26 cellular contexts compared by ENCODE assay signal in the genomic region with DNA sequence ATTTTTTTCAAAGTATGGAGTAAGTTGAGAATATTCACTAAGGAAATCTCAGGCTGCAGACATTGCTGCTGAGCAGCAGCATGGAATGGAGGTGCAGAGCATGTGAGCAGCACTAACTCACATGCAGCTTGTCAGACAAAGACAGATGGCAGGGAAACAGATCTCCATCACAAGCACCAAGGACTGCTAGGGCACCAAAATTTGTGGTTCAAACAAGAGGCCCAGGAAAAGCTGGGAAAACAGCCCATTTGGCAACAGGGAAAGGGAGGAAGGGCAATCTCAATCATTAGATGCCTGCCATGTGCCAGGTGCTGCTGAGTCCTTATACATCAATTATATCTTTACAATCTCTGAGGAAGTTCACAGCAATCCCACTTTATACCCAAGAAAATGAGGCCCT. TPM values are rescaled to one million over a fixed set of nuclear protein-coding genes. Genes with fewer than 3 reads are reported as not detected.
DNase-seq lines count a peak whose midpoint lies in the region; ATAC-seq, FAIRE-seq and TF ChIP-seq lines count a peak whose summit lies in the region.
"Had no signal": no experiment of that assay in that cellular context is flagged by ENCODE, and none has a peak within 500 bp of the region (broad histone marks: within the 10 kb centered on the region; RNA-seq: fewer than 3 reads in every experiment).

No MANE protein-coding gene starts in this region.

- no peaks in the 10 kb centered on the region for H3K36me3 Mint-ChIP-seq in WTC11
- H3K36me3 Mint-ChIP-seq: CD8-positive, alpha-beta T cell had no signal

- H3K4me3 Mint-ChIP-seq in WTC11 = no peak overlapping the region
- H3K4me3 Mint-ChIP-seq: CD8-positive, alpha-beta T cell had no signal

- H3K9me3 Mint-ChIP-seq in WTC11 = no peaks in the 10 kb centered on the region
- H3K9me3 Mint-ChIP-seq: CD8-positive, alpha-beta T cell had no signal

- no peak for TF ChIP-seq CTCF in WTC11 (IDR thresholded peaks at IDR 0.05)

- DNase-seq in G401 (ENCODE audit: low spot score) (peak; percentile 80), NCI-H446 treated with DMSO at 0.1 percent for 48 hours (lab: John Stamatoyannopoulos, UW) (peak; percentile 52), WTC11 (ENCODE audit: low spot score) (no peak), superior temporal gyrus (ENCODE audit: extremely low spot score) (peak; percentile 12), RCC 7860 (ENCODE audit: low spot score) (no peak)
- no peak for DNase-seq in activated effector memory CD4-positive, alpha-beta T cell treated with anti-CD3 and anti-CD28 coated beads, Interleukin-2, amount 50 U/mL, for 16 hours
- no peak for DNase-seq in activated CD4-positive, alpha-beta T cell treated with anti-CD3 and anti-CD28 coated beads for 48 hours
- DNase-seq: AML-193; Caco-2; CD8-positive, alpha-beta T cell; DMS79 treated with DMSO at 0.1 percent for 48 hours; GM23248; H7; Kasumi-1; NCI-H1417; NCI-H1694; NCI-H2029 treated with DMSO at 0.1 percent for 48 hours; NCI-H226; NCI-H526; NCI-H82; SHP77 treated with DMSO at 0.1 percent for 48 hours had no signal

- no peak for ATAC-seq in WTC11
- ATAC-seq: A549; CD8-positive, alpha-beta T cell; K562; Panc1 had no signal

- H3K27me3 Mint-ChIP-seq in WTC11 (ENCODE audit: low read depth) = no peaks in the 10 kb centered on the region

- H3K4me1 Mint-ChIP-seq in WTC11 = peaks cover 8% of the 10 kb centered on the region

- FAIRE-seq in RCC 7860 (lab: Jason Lieb, UNC) = no peak
- FAIRE-seq: A549, GM18507, HTR-8/SVneo, K562 had no signal

- POLR2A ChIA-PET in WTC11 (lab: Charles Lee) = no interaction called here

- H3K27ac Mint-ChIP-seq in WTC11 = peak overlapping the region; percentile 38; the same call in 1 of the 2 replicates
- H3K27ac Mint-ChIP-seq: CD8-positive, alpha-beta T cell had no signal

- CTCF ChIA-PET in WTC11 (lab: Charles Lee) = interaction anchor here (1.5 to 2.0 kb wide), 2 partner anchors 21 to 47 kb away, joined by 3 to 8 read pairs; a partner anchor contains a TSS

- in situ Hi-C loops in G401 (cut with HindIII; ENCODE audit: low sequenced_read_pairs) = no loop called here

TF ChIP-seq in WTC11, 78 proteins besides CTCF, POLR2A, EP300 and RAD21:
- TF ChIP-seq NR3C1 (CRISPR knock-in tag; conservative IDR thresholded peaks at IDR 0.05; ENCODE audit: low read depth) = no peak
- TF ChIP-seq GTF2I (CRISPR knock-in tag; conservative IDR thresholded peaks at IDR 0.05) = no peak
- no peak for TF ChIP-seq ZNF396 (CRISPR knock-in tag; IDR thresholded peaks at IDR 0.05; ENCODE audit: borderline replicate concordance)
- no peak for TF ChIP-seq TP53 (CRISPR knock-in tag; IDR thresholded peaks at IDR 0.05)
- no peak for TF ChIP-seq OVOL2 (CRISPR knock-in tag; IDR thresholded peaks at IDR 0.05; ENCODE audit: borderline replicate concordance)
- TF ChIP-seq, protein P1, sequence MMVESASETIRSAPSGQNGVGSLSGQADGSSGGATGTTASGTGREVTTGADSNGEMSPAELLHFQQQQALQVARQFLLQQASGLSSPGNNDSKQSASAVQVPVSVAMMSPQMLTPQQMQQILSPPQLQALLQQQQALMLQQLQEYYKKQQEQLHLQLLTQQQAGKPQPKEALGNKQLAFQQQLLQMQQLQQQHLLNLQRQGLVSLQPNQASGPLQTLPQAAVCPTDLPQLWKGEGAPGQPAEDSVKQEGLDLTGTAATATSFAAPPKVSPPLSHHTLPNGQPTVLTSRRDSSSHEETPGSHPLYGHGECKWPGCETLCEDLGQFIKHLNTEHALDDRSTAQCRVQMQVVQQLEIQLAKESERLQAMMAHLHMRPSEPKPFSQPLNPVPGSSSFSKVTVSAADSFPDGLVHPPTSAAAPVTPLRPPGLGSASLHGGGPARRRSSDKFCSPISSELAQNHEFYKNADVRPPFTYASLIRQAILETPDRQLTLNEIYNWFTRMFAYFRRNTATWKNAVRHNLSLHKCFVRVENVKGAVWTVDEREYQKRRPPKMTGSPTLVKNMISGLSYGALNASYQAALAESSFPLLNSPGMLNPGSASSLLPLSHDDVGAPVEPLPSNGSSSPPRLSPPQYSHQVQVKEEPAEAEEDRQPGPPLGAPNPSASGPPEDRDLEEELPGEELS (CRISPR knock-in tag; IDR thresholded peaks at IDR 0.05) = no peak
- no peak for TF ChIP-seq PRRX2 (CRISPR knock-in tag; IDR thresholded peaks at IDR 0.05)
- TF ChIP-seq, protein P2, sequence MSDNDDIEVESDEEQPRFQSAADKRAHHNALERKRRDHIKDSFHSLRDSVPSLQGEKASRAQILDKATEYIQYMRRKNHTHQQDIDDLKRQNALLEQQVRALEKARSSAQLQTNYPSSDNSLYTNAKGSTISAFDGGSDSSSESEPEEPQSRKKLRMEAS (CRISPR knock-in tag; IDR thresholded peaks at IDR 0.05) = no peak
- TF ChIP-seq, protein P3, sequence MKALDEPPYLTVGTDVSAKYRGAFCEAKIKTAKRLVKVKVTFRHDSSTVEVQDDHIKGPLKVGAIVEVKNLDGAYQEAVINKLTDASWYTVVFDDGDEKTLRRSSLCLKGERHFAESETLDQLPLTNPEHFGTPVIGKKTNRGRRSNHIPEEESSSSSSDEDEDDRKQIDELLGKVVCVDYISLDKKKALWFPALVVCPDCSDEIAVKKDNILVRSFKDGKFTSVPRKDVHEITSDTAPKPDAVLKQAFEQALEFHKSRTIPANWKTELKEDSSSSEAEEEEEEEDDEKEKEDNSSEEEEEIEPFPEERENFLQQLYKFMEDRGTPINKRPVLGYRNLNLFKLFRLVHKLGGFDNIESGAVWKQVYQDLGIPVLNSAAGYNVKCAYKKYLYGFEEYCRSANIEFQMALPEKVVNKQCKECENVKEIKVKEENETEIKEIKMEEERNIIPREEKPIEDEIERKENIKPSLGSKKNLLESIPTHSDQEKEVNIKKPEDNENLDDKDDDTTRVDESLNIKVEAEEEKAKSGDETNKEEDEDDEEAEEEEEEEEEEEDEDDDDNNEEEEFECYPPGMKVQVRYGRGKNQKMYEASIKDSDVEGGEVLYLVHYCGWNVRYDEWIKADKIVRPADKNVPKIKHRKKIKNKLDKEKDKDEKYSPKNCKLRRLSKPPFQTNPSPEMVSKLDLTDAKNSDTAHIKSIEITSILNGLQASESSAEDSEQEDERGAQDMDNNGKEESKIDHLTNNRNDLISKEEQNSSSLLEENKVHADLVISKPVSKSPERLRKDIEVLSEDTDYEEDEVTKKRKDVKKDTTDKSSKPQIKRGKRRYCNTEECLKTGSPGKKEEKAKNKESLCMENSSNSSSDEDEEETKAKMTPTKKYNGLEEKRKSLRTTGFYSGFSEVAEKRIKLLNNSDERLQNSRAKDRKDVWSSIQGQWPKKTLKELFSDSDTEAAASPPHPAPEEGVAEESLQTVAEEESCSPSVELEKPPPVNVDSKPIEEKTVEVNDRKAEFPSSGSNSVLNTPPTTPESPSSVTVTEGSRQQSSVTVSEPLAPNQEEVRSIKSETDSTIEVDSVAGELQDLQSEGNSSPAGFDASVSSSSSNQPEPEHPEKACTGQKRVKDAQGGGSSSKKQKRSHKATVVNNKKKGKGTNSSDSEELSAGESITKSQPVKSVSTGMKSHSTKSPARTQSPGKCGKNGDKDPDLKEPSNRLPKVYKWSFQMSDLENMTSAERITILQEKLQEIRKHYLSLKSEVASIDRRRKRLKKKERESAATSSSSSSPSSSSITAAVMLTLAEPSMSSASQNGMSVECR (CRISPR knock-in tag; IDR thresholded peaks at IDR 0.05; ENCODE audit: borderline replicate concordance) = no peak
- TF ChIP-seq, protein P4, sequence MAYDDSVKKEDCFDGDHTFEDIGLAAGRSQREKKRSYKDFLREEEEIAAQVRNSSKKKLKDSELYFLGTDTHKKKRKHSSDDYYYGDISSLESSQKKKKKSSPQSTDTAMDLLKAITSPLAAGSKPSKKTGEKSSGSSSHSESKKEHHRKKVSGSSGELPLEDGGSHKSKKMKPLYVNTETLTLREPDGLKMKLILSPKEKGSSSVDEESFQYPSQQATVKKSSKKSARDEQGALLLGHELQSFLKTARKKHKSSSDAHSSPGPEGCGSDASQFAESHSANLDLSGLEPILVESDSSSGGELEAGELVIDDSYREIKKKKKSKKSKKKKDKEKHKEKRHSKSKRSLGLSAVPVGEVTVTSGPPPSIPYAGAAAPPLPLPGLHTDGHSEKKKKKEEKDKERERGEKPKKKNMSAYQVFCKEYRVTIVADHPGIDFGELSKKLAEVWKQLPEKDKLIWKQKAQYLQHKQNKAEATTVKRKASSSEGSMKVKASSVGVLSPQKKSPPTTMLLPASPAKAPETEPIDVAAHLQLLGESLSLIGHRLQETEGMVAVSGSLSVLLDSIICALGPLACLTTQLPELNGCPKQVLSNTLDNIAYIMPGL (CRISPR knock-in tag; IDR thresholded peaks at IDR 0.05) = no peak
- TF ChIP-seq, protein P5, sequence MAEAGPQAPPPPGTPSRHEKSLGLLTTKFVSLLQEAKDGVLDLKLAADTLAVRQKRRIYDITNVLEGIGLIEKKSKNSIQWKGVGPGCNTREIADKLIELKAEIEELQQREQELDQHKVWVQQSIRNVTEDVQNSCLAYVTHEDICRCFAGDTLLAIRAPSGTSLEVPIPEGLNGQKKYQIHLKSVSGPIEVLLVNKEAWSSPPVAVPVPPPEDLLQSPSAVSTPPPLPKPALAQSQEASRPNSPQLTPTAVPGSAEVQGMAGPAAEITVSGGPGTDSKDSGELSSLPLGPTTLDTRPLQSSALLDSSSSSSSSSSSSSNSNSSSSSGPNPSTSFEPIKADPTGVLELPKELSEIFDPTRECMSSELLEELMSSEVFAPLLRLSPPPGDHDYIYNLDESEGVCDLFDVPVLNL (CRISPR knock-in tag; IDR thresholded peaks at IDR 0.05; ENCODE audit: borderline replicate concordance, low read depth) = no peak
- no peak for TF ChIP-seq FOXJ3 (CRISPR knock-in tag; IDR thresholded peaks at IDR 0.05; ENCODE audit: borderline replicate concordance)
- no peak for TF ChIP-seq ATF1 (CRISPR knock-in tag; IDR thresholded peaks at IDR 0.05)
- no peak for TF ChIP-seq NFE2L1 (CRISPR knock-in tag; IDR thresholded peaks at IDR 0.05)
- no peak for TF ChIP-seq CREM (CRISPR knock-in tag; IDR thresholded peaks at IDR 0.05)
- TF ChIP-seq, protein P6, sequence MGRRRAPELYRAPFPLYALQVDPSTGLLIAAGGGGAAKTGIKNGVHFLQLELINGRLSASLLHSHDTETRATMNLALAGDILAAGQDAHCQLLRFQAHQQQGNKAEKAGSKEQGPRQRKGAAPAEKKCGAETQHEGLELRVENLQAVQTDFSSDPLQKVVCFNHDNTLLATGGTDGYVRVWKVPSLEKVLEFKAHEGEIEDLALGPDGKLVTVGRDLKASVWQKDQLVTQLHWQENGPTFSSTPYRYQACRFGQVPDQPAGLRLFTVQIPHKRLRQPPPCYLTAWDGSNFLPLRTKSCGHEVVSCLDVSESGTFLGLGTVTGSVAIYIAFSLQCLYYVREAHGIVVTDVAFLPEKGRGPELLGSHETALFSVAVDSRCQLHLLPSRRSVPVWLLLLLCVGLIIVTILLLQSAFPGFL (CRISPR knock-in tag; IDR thresholded peaks at IDR 0.05; ENCODE audit: borderline replicate concordance) = no peak
- TF ChIP-seq JAZF1 (CRISPR knock-in tag; IDR thresholded peaks at IDR 0.05) = no peak
- TF ChIP-seq MYBL2 (CRISPR knock-in tag; IDR thresholded peaks at IDR 0.05) = no peak

RNA-seq across cellular contexts. Expression of a gene that starts 47.2 kb away (rescaled TPM):
- 24.4 and 34.2 TPM in 2 replicates for total RNA-seq in G401 (2014; rRNA removed; shearing (Covaris generic))
- total RNA-seq in WTC11 (2021) = 82.0 to 93.2 TPM (median 90.6 TPM) in 3 replicates

Comparison
In these comparisons a context has a peak if more than half of its experiments do, and no peak if none do; other contexts are left out.
1. DNase-seq: peak in G401 (single experiment), NCI-H446 treated with DMSO at 0.1 percent for 48 hours (single experiment) and superior temporal gyrus (single experiment); none in WTC11 (single experiment), activated effector memory CD4-positive, alpha-beta T cell treated with anti-CD3 and anti-CD28 coated beads, Interleukin-2, amount 50 U/mL, for 16 hours (single experiment), activated CD4-positive, alpha-beta T cell treated with anti-CD3 and anti-CD28 coated beads for 48 hours (single experiment) and RCC 7860 (single experiment).